In genomic region chr19:4977299-4978174, GRCh38 we compare ENCODE assay signal across 8 cellular contexts. TPM values are rescaled to one million over a fixed set of nuclear protein-coding genes. Genes with fewer than 3 reads are reported as not detected.
DNase-seq lines count a peak whose midpoint lies in the region; ATAC-seq lines count a peak whose summit lies in the region.

No MANE protein-coding gene starts in this region.

- no peak overlapping the region for H3K18ac ChIP-seq in mesendoderm (ENCODE audit: low read length)

- no peak overlapping the region for H4K5ac ChIP-seq in mesendoderm (ENCODE audit: low read length)

- H3K27me3 ChIP-seq in mesendoderm (ENCODE audit: insufficient read depth, low read length, poor library complexity): no peaks in the 10 kb centered on the region

- H3K4me1 ChIP-seq in mesendoderm (ENCODE audit: control insufficient read depth, low read depth, low read length) (no peaks in the 10 kb centered on the region), urinary bladder (ENCODE audit: insufficient read depth) (no peaks in the 10 kb centered on the region)

- no peak overlapping the region for H4K8ac ChIP-seq in mesendoderm (ENCODE audit: low read depth, low read length)

- no peak overlapping the region for H3K4me2 ChIP-seq in mesendoderm (ENCODE audit: low read length)

- H3K36me3 ChIP-seq in mesendoderm (ENCODE audit: control insufficient read depth, insufficient read depth, low read length): no peaks in the 10 kb centered on the region
- H3K36me3 ChIP-seq in urinary bladder (ENCODE audit: insufficient read depth): no peaks in the 10 kb centered on the region

- no peak overlapping the region for H3K4me3 ChIP-seq in mesendoderm (ENCODE audit: low read length)
- H3K4me3 ChIP-seq in urinary bladder (ENCODE audit: low read depth, low read length): no peak overlapping the region

- no CpG with 5 or more reads among the region's 36 CpGs for WGBS in mesendoderm (ENCODE audit: extremely low coverage, insufficient coverage, low lambda C conversion rate)
- 41% methylated on average over 36 of the region's 36 CpGs for WGBS in urinary bladder

- H2BK15ac ChIP-seq in mesendoderm (replicated peaks; ENCODE audit: low read depth): no peak overlapping the region

- peaks cover 21% of the 10 kb centered on the region for H3K79me1 ChIP-seq in mesendoderm (ENCODE audit: low read length)

- peak overlapping the region; percentile 34 for H3K56ac ChIP-seq in mesendoderm (ENCODE audit: low read length)

- H3K27ac ChIP-seq in mesendoderm (ENCODE audit: low read depth, low read length) (no peak overlapping the region), urinary bladder (ENCODE audit: low read depth) (peak overlapping the region; percentile 26)

- no peak overlapping the region for H2BK120ac ChIP-seq in mesendoderm (ENCODE audit: low read depth, low read length)

- ATAC-seq in GM21515 (IDR thresholded peaks at IDR 0.05; ENCODE audit: unreplicated experiment) (no peak), HG02623 (IDR thresholded peaks at IDR 0.05; ENCODE audit: unreplicated experiment) (no peak)

- H3K23ac ChIP-seq in mesendoderm (ENCODE audit: low read length): no peak overlapping the region

- H2AK5ac ChIP-seq in mesendoderm (ENCODE audit: low read length): no peak overlapping the region

- H3K9ac ChIP-seq in mesendoderm (ENCODE audit: low read length): no peak overlapping the region

- H3K79me2 ChIP-seq in mesendoderm (ENCODE audit: control insufficient read depth, insufficient read depth, low read length): peaks cover 10% of the 10 kb centered on the region

- no peak overlapping the region for H2BK5ac ChIP-seq in mesendoderm (ENCODE audit: low read length)

- DNase-seq in DMS153 treated with DMSO at 0.1 percent for 48 hours (lab: John Stamatoyannopoulos, UW; ENCODE audit: unreplicated experiment): peak; percentile 10
- no peak for DNase-seq in DMS153 (lab: John Stamatoyannopoulos, UW)
- peak; percentile 71 for DNase-seq in cerebellar cortex (ENCODE audit: low spot score)
- DNase-seq in mesendoderm: peak; percentile 65
- DNase-seq in activated CD4-positive, alpha-beta T cell treated with anti-CD3 and anti-CD28 coated beads, Interleukin-2, amount 50 U/mL, for 4 hours: no peak

- H3K4ac ChIP-seq in mesendoderm (ENCODE audit: low read depth, low read length): no peak overlapping the region

RNA-seq across cellular contexts. Expression of gene KDM4B, which starts 8.6 kb away (rescaled TPM):
- 8.5 TPM for polyA plus RNA-seq in mesendoderm (2013, experiment 1 of 2)
- 8.4 TPM for polyA plus RNA-seq in mesendoderm (2013, experiment 2 of 2)
- 14.3 TPM for total RNA-seq in urinary bladder
- 19.5 TPM for polyA plus RNA-seq in urinary bladder

Comparison
In these comparisons a context has a peak if more than half of its experiments do, and no peak if none do; other contexts are left out.
1. DNase-seq: peak in DMS153 treated with DMSO at 0.1 percent for 48 hours (single experiment), cerebellar cortex (single experiment) and mesendoderm (single experiment); none in DMS153 (single experiment) and activated CD4-positive, alpha-beta T cell treated with anti-CD3 and anti-CD28 coated beads, Interleukin-2, amount 50 U/mL, for 4 hours (0 of 2).